In the genomic region with DNA sequence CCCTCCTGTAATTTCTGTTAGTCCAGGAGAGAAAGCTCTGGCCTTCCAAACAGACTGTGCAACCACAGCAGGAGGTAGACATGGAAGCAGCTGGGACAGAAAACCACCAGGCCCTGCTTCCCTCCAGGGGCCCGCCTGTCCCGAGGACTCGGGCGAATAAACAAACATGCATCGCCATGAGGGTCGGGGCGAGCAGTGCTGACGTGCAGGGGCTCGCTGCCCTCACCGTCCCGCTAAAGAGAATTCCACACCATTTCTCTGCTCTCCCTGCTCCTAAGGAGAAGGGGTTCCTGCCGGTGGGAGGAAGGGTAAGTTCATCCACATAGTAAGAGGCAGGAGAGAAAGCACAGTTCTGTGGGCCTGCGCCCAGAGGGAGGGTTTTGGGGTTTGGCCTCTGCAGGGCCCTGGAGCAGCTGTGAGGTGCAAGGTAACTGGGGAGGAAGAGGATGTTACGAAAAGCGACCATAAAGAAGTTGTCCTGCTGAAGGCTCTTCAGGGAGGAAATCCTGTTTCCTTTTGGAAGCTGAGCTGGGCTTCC, we compare ENCODE assay signal across 2 cellular contexts.
TF ChIP-seq lines count a peak whose summit lies in the region.

No MANE protein-coding gene starts in this region.

TF ChIP-seq in GM23338, 12 proteins besides CTCF, POLR2A, EP300 and RAD21:
- TF ChIP-seq JUNB (IDR thresholded peaks at IDR 0.05; ENCODE audit: unreplicated experiment) = no peak
- TF ChIP-seq ZNF114 (CRISPR knock-in tag; IDR thresholded peaks at IDR 0.05) = no peak
- TF ChIP-seq NANOG (IDR thresholded peaks at IDR 0.05; ENCODE audit: borderline replicate concordance) = no peak
- no peak for TF ChIP-seq CREB1 (CRISPR knock-in tag; IDR thresholded peaks at IDR 0.05; ENCODE audit: low read depth)
- TF ChIP-seq EZH2phosphoT487 (IDR thresholded peaks at IDR 0.05; ENCODE audit: unreplicated experiment) = no peak
- no peak for TF ChIP-seq EZH2 (IDR thresholded peaks at IDR 0.05; ENCODE audit: low read depth, unreplicated experiment)
- no peak for TF ChIP-seq STAT1 (IDR thresholded peaks at IDR 0.05; ENCODE audit: unreplicated experiment)
- TF ChIP-seq ZNF331 (CRISPR knock-in tag; IDR thresholded peaks at IDR 0.05; ENCODE audit: low read depth) = no peak
- TF ChIP-seq, protein P1, sequence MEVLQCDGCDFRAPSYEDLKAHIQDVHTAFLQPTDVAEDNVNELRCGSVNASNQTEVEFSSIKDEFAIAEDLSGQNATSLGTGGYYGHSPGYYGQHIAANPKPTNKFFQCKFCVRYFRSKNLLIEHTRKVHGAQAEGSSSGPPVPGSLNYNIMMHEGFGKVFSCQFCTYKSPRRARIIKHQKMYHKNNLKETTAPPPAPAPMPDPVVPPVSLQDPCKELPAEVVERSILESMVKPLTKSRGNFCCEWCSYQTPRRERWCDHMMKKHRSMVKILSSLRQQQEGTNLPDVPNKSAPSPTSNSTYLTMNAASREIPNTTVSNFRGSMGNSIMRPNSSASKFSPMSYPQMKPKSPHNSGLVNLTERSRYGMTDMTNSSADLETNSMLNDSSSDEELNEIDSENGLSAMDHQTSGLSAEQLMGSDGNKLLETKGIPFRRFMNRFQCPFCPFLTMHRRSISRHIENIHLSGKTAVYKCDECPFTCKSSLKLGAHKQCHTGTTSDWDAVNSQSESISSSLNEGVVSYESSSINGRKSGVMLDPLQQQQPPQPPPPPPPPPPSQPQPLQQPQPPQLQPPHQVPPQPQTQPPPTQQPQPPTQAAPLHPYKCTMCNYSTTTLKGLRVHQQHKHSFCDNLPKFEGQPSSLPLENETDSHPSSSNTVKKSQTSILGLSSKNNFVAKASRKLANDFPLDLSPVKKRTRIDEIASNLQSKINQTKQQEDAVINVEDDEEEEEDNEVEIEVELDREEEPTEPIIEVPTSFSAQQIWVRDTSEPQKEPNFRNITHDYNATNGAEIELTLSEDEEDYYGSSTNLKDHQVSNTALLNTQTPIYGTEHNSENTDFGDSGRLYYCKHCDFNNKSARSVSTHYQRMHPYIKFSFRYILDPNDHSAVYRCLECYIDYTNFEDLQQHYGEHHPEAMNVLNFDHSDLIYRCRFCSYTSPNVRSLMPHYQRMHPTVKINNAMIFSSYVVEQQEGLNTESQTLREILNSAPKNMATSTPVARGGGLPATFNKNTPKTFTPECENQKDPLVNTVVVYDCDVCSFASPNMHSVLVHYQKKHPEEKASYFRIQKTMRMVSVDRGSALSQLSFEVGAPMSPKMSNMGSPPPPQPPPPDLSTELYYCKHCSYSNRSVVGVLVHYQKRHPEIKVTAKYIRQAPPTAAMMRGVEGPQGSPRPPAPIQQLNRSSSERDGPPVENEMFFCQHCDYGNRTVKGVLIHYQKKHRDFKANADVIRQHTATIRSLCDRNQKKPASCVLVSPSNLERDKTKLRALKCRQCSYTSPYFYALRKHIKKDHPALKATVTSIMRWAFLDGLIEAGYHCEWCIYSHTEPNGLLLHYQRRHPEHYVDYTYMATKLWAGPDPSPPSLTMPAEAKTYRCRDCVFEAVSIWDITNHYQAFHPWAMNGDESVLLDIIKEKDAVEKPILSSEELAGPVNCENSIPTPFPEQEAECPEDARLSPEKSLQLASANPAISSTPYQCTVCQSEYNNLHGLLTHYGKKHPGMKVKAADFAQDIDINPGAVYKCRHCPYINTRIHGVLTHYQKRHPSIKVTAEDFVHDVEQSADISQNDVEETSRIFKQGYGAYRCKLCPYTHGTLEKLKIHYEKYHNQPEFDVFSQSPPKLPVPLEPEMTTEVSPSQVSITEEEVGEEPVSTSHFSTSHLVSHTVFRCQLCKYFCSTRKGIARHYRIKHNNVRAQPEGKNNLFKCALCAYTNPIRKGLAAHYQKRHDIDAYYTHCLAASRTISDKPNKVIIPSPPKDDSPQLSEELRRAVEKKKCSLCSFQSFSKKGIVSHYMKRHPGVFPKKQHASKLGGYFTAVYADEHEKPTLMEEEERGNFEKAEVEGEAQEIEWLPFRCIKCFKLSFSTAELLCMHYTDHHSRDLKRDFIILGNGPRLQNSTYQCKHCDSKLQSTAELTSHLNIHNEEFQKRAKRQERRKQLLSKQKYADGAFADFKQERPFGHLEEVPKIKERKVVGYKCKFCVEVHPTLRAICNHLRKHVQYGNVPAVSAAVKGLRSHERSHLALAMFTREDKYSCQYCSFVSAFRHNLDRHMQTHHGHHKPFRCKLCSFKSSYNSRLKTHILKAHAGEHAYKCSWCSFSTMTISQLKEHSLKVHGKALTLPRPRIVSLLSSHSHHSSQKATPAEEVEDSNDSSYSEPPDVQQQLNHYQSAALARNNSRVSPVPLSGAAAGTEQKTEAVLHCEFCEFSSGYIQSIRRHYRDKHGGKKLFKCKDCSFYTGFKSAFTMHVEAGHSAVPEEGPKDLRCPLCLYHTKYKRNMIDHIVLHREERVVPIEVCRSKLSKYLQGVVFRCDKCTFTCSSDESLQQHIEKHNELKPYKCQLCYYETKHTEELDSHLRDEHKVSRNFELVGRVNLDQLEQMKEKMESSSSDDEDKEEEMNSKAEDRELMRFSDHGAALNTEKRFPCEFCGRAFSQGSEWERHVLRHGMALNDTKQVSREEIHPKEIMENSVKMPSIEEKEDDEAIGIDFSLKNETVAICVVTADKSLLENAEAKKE (CRISPR knock-in tag; IDR thresholded peaks at IDR 0.05) = no peak
- TF ChIP-seq POLR2AphosphoS5 (IDR thresholded peaks at IDR 0.05; ENCODE audit: low read depth) = no peak
- TF ChIP-seq, protein P2, sequence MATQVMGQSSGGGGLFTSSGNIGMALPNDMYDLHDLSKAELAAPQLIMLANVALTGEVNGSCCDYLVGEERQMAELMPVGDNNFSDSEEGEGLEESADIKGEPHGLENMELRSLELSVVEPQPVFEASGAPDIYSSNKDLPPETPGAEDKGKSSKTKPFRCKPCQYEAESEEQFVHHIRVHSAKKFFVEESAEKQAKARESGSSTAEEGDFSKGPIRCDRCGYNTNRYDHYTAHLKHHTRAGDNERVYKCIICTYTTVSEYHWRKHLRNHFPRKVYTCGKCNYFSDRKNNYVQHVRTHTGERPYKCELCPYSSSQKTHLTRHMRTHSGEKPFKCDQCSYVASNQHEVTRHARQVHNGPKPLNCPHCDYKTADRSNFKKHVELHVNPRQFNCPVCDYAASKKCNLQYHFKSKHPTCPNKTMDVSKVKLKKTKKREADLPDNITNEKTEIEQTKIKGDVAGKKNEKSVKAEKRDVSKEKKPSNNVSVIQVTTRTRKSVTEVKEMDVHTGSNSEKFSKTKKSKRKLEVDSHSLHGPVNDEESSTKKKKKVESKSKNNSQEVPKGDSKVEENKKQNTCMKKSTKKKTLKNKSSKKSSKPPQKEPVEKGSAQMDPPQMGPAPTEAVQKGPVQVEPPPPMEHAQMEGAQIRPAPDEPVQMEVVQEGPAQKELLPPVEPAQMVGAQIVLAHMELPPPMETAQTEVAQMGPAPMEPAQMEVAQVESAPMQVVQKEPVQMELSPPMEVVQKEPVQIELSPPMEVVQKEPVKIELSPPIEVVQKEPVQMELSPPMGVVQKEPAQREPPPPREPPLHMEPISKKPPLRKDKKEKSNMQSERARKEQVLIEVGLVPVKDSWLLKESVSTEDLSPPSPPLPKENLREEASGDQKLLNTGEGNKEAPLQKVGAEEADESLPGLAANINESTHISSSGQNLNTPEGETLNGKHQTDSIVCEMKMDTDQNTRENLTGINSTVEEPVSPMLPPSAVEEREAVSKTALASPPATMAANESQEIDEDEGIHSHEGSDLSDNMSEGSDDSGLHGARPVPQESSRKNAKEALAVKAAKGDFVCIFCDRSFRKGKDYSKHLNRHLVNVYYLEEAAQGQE (IDR thresholded peaks at IDR 0.05; ENCODE audit: unreplicated experiment) = no peak

TF ChIP-seq in HepG2, 621 proteins besides CTCF, POLR2A, EP300 and RAD21 (continues in another document):
- TF ChIP-seq ZBTB38 (CRISPR knock-in tag; IDR thresholded peaks at IDR 0.05) = 0 out of 2 replicates have a peak, but pooled peaks have one; percentile 11
- no peak for TF ChIP-seq ZNF768 (CRISPR knock-in tag; IDR thresholded peaks at IDR 0.05)
- TF ChIP-seq ZBTB33 (CRISPR knock-in tag; IDR thresholded peaks at IDR 0.05) = peak; percentile 42; the same call in 1 of the 2 replicates
- no peak for TF ChIP-seq ARHGAP35 (CRISPR knock-in tag; IDR thresholded peaks at IDR 0.05; ENCODE audit: borderline replicate concordance)
- TF ChIP-seq CEBPG (CRISPR knock-in tag; IDR thresholded peaks at IDR 0.05) = no peak
- no peak for TF ChIP-seq PITX1 (CRISPR knock-in tag; IDR thresholded peaks at IDR 0.05)
- no peak for TF ChIP-seq ZNF766 (CRISPR knock-in tag; IDR thresholded peaks at IDR 0.05; ENCODE audit: borderline replicate concordance)
- TF ChIP-seq DNMT3B (CRISPR knock-in tag; conservative IDR thresholded peaks at IDR 0.05) = no peak
- no peak for TF ChIP-seq ZNF430 (CRISPR knock-in tag; IDR thresholded peaks at IDR 0.05)
- TF ChIP-seq, protein P3, sequence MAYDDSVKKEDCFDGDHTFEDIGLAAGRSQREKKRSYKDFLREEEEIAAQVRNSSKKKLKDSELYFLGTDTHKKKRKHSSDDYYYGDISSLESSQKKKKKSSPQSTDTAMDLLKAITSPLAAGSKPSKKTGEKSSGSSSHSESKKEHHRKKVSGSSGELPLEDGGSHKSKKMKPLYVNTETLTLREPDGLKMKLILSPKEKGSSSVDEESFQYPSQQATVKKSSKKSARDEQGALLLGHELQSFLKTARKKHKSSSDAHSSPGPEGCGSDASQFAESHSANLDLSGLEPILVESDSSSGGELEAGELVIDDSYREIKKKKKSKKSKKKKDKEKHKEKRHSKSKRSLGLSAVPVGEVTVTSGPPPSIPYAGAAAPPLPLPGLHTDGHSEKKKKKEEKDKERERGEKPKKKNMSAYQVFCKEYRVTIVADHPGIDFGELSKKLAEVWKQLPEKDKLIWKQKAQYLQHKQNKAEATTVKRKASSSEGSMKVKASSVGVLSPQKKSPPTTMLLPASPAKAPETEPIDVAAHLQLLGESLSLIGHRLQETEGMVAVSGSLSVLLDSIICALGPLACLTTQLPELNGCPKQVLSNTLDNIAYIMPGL (CRISPR knock-in tag; IDR thresholded peaks at IDR 0.05; ENCODE audit: borderline replicate concordance in 1 of 2, low read depth in 1 of 2) = no peak
- no peak for TF ChIP-seq NFIB (CRISPR knock-in tag; IDR thresholded peaks at IDR 0.05; ENCODE audit: borderline replicate concordance)
- TF ChIP-seq, protein P4, sequence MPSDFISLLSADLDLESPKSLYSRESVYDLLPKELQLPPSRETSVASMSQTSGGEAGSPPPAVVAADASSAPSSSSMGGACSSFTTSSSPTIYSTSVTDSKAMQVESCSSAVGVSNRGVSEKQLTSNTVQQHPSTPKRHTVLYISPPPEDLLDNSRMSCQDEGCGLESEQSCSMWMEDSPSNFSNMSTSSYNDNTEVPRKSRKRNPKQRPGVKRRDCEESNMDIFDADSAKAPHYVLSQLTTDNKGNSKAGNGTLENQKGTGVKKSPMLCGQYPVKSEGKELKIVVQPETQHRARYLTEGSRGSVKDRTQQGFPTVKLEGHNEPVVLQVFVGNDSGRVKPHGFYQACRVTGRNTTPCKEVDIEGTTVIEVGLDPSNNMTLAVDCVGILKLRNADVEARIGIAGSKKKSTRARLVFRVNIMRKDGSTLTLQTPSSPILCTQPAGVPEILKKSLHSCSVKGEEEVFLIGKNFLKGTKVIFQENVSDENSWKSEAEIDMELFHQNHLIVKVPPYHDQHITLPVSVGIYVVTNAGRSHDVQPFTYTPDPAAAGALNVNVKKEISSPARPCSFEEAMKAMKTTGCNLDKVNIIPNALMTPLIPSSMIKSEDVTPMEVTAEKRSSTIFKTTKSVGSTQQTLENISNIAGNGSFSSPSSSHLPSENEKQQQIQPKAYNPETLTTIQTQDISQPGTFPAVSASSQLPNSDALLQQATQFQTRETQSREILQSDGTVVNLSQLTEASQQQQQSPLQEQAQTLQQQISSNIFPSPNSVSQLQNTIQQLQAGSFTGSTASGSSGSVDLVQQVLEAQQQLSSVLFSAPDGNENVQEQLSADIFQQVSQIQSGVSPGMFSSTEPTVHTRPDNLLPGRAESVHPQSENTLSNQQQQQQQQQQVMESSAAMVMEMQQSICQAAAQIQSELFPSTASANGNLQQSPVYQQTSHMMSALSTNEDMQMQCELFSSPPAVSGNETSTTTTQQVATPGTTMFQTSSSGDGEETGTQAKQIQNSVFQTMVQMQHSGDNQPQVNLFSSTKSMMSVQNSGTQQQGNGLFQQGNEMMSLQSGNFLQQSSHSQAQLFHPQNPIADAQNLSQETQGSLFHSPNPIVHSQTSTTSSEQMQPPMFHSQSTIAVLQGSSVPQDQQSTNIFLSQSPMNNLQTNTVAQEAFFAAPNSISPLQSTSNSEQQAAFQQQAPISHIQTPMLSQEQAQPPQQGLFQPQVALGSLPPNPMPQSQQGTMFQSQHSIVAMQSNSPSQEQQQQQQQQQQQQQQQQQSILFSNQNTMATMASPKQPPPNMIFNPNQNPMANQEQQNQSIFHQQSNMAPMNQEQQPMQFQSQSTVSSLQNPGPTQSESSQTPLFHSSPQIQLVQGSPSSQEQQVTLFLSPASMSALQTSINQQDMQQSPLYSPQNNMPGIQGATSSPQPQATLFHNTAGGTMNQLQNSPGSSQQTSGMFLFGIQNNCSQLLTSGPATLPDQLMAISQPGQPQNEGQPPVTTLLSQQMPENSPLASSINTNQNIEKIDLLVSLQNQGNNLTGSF (CRISPR knock-in tag; IDR thresholded peaks at IDR 0.05) = no peak
- no peak for TF ChIP-seq ZSCAN30 (CRISPR knock-in tag; IDR thresholded peaks at IDR 0.05)
- TF ChIP-seq, protein P5, sequence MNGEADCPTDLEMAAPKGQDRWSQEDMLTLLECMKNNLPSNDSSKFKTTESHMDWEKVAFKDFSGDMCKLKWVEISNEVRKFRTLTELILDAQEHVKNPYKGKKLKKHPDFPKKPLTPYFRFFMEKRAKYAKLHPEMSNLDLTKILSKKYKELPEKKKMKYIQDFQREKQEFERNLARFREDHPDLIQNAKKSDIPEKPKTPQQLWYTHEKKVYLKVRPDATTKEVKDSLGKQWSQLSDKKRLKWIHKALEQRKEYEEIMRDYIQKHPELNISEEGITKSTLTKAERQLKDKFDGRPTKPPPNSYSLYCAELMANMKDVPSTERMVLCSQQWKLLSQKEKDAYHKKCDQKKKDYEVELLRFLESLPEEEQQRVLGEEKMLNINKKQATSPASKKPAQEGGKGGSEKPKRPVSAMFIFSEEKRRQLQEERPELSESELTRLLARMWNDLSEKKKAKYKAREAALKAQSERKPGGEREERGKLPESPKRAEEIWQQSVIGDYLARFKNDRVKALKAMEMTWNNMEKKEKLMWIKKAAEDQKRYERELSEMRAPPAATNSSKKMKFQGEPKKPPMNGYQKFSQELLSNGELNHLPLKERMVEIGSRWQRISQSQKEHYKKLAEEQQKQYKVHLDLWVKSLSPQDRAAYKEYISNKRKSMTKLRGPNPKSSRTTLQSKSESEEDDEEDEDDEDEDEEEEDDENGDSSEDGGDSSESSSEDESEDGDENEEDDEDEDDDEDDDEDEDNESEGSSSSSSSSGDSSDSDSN (CRISPR knock-in tag; IDR thresholded peaks at IDR 0.05) = no peak
